ENCODE assay signal across 7 cellular contexts in the genomic region with DNA sequence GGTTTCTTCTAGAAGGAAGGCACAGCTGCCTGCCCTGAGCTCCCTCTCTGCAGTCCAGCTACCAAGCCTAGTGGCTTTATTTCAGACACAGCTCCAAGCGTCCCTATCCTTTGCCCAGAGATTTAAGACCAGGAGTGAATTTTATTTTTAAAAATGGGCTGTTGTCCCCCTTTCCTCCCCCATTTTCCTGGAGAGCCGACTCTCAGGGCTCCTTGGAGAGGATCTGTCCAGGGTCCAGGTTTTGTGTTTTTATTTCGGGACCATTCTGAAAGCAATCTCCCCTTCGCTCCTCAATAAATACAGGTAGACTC. TPM values are rescaled to one million over a fixed set of nuclear protein-coding genes. Genes with fewer than 3 reads are reported as not detected.
DNase-seq lines count a peak whose midpoint lies in the region; ATAC-seq and TF ChIP-seq lines count a peak whose summit lies in the region.

No MANE protein-coding gene starts in this region.

- H3K4me1 Mint-ChIP-seq in HFFc6 (ENCODE audit: low read depth): peaks cover 31% of the 10 kb centered on the region
- peaks cover 35% of the 10 kb centered on the region for H3K4me1 Mint-ChIP-seq in activated B cell treated with CpG ODN at 0.5 μM for 24 hours
- peaks cover 49% of the 10 kb centered on the region for H3K4me1 Mint-ChIP-seq in stimulated activated effector memory CD8-positive, alpha-beta T cell treated with anti-CD3 and anti-CD28 coated beads, Interleukin-12 subunit alpha, Interleukin-12 subunit beta, amount 100 ng/mL, for 72 hours

- H3K36me3 Mint-ChIP-seq in HFFc6 (ENCODE audit: low read depth) (peaks cover 15% of the 10 kb centered on the region), activated B cell treated with CpG ODN at 0.5 μM for 24 hours (ENCODE audit: low read depth) (peaks cover 16% of the 10 kb centered on the region)
- peaks cover 65% of the 10 kb centered on the region for H3K36me3 Mint-ChIP-seq in stimulated activated effector memory CD8-positive, alpha-beta T cell treated with anti-CD3 and anti-CD28 coated beads, Interleukin-12 subunit alpha, Interleukin-12 subunit beta, amount 100 ng/mL, for 72 hours

- WGBS in right cardiac atrium: 24% methylated on average over 4 of the region's 4 CpGs

- H3K27me3 Mint-ChIP-seq in HFFc6 (ENCODE audit: insufficient read depth) (peaks cover 8% of the 10 kb centered on the region), activated B cell treated with CpG ODN at 0.5 μM for 24 hours (no peaks in the 10 kb centered on the region)

- H3K27ac ChIP-seq in right cardiac atrium (ENCODE audit: low read length): peak overlapping the region; percentile 83

- peak overlapping the region; percentile 9 for H3K4me3 ChIP-seq in right cardiac atrium (ENCODE audit: low read length)

- intact Hi-C loops in activated B cell treated with CpG ODN at 0.5 μM for 24 hours (cut with micrococcal nuclease) (loop anchor here (1.0 to 5.0 kb wide), 5 partner anchors 13 to 176 kb away; a partner anchor contains a TSS), right cardiac atrium (cut with DNase I) (no loop called here)

- H3K9me3 Mint-ChIP-seq in HFFc6: no peaks in the 10 kb centered on the region
- no peaks in the 10 kb centered on the region for H3K9me3 Mint-ChIP-seq in activated B cell treated with CpG ODN at 0.5 μM for 24 hours
- no peaks in the 10 kb centered on the region for H3K9me3 Mint-ChIP-seq in stimulated activated effector memory CD8-positive, alpha-beta T cell treated with anti-CD3 and anti-CD28 coated beads, Interleukin-12 subunit alpha, Interleukin-12 subunit beta, amount 100 ng/mL, for 72 hours

- H3K27ac Mint-ChIP-seq in HFFc6 (peak overlapping the region; percentile 91), activated B cell treated with CpG ODN at 0.5 μM for 24 hours (peak overlapping the region; percentile 86)
- peak overlapping the region; percentile 87 for H3K27ac Mint-ChIP-seq in stimulated activated effector memory CD8-positive, alpha-beta T cell treated with anti-CD3 and anti-CD28 coated beads, Interleukin-12 subunit alpha, Interleukin-12 subunit beta, amount 100 ng/mL, for 72 hours

- H3K4me3 Mint-ChIP-seq in HFFc6 (peak overlapping the region; percentile 82), activated B cell treated with CpG ODN at 0.5 μM for 24 hours (peak overlapping the region; percentile 86)
- H3K4me3 Mint-ChIP-seq in stimulated activated effector memory CD8-positive, alpha-beta T cell treated with anti-CD3 and anti-CD28 coated beads, Interleukin-12 subunit alpha, Interleukin-12 subunit beta, amount 100 ng/mL, for 72 hours: peak overlapping the region; percentile 96

- TF ChIP-seq CTCF in HFFc6 (IDR thresholded peaks at IDR 0.05) (no peak), activated B cell treated with CpG ODN at 0.5 μM for 24 hours (IDR thresholded peaks at IDR 0.05) (no peak)

- peaks cover 3% of the 10 kb centered on the region for H3K4me1 ChIP-seq in right cardiac atrium (ENCODE audit: control insufficient read depth, insufficient read depth, low read length)

- CTCF ChIA-PET in activated B cell treated with CpG ODN at 0.5 μM for 24 hours (lab: Charles Lee): interaction anchor here (0.9 to 5.1 kb wide), 8 partner anchors 11 to 277 kb away, joined by 3 to 49 read pairs (median 4); a partner anchor contains a TSS

- ATAC-seq in activated B cell treated with CpG ODN at 0.5 μM for 24 hours (ENCODE audit: low read depth): no peak
- no peak for ATAC-seq in right cardiac atrium
- no peak for ATAC-seq in stimulated activated effector memory CD8-positive, alpha-beta T cell treated with anti-CD3 and anti-CD28 coated beads, Interleukin-12 subunit alpha, Interleukin-12 subunit beta, amount 100 ng/mL, for 72 hours

- POLR2A ChIA-PET in activated B cell treated with CpG ODN at 0.5 μM for 24 hours (lab: Charles Lee): interaction anchor here (0.7 to 4.1 kb wide), 14 partner anchors 9 to 192 kb away, joined by 3 to 104 read pairs (median 8); a partner anchor contains a TSS

- DNase-seq in HFFc6 (no peak), activated B cell treated with CpG ODN at 0.5 μM for 24 hours (no peak), right cardiac atrium (no peak), NCI-H2227 treated with DMSO at 0.1 percent for 48 hours (lab: John Stamatoyannopoulos, UW) (no peak), AML-193 (lab: John Stamatoyannopoulos, UW) (no peak), NCI-H1048 (lab: John Stamatoyannopoulos, UW) (no peak)
- DNase-seq in stimulated activated effector memory CD8-positive, alpha-beta T cell treated with anti-CD3 and anti-CD28 coated beads, Interleukin-12 subunit alpha, Interleukin-12 subunit beta, amount 100 ng/mL, for 72 hours (ENCODE audit: low spot score in 2 of 2): no peak

- H3K27me3 ChIP-seq in right cardiac atrium (ENCODE audit: control insufficient read depth, insufficient read depth): no peaks in the 10 kb centered on the region

- H3K9me3 ChIP-seq in right cardiac atrium (ENCODE audit: control insufficient read depth, low read length): no peaks in the 10 kb centered on the region

RNA-seq across cellular contexts. Expression of a gene that starts 4.4 kb away (rescaled TPM):
- 10 to 100 TPM; 18.5 to 25.4 (median 21.2) TPM for total RNA-seq in HFFc6 (2021; fragmentation: NEBNext Ultra II Directional; extraction: Animal tissue kit (Norgen Biotek cat#: 25700))
- total RNA-seq in activated B cell treated with CpG ODN at 0.5 μM for 24 hours: 13.4 and 13.9 TPM in 2 replicates
- total RNA-seq in right cardiac atrium: 10 to 100 TPM in 2 of 4 donors, 1 to 10 TPM in 2; 8.9 to 14.4 (median 9.7) TPM
- 18.4 TPM for polyA plus RNA-seq in right cardiac atrium

RNA-seq across cellular contexts. Expression of a gene that starts 8.2 kb away (rescaled TPM):
- 1 to 10 TPM in 2 of 6 experiments, under 1 TPM in 4; 0.86 to 1.5 (median 0.94) TPM for total RNA-seq in HFFc6 (2021; fragmentation: NEBNext Ultra II Directional; extraction: Animal tissue kit (Norgen Biotek cat#: 25700))
- 1.4 and 1.7 TPM in 2 replicates for total RNA-seq in activated B cell treated with CpG ODN at 0.5 μM for 24 hours
- total RNA-seq in right cardiac atrium: 1 to 10 TPM; 3.2 to 7.1 (median 4.8) TPM
- 5.7 TPM for polyA plus RNA-seq in right cardiac atrium

RNA-seq across cellular contexts. Expression of a gene that starts 22.7 kb away (rescaled TPM):
- 10 to 100 TPM; 35.9 to 47.0 (median 41.2) TPM for total RNA-seq in HFFc6 (2021; fragmentation: NEBNext Ultra II Directional; extraction: Animal tissue kit (Norgen Biotek cat#: 25700))
- total RNA-seq in activated B cell treated with CpG ODN at 0.5 μM for 24 hours (43.5 and 48.4 TPM in 2 replicates), right cardiac atrium (10 to 100 TPM; 31.5 to 48.2 (median 36.9) TPM)
- polyA plus RNA-seq in right cardiac atrium: 36.2 TPM

RNA-seq across cellular contexts. Expression of a gene that starts 31.4 kb away (rescaled TPM):
- total RNA-seq in HFFc6 (2021; fragmentation: NEBNext Ultra II Directional; extraction: Animal tissue kit (Norgen Biotek cat#: 25700)): under 1 TPM in 4 of 6 experiments, not detected in 2; 0.07 to 0.11 (median 0.10) TPM
- total RNA-seq in activated B cell treated with CpG ODN at 0.5 μM for 24 hours (0.09 TPM in 1 of 2 replicates, not detected in the other), right cardiac atrium (under 1 TPM in 1 of 4 donors, not detected in 3; 0.11 TPM)
- 0.05 TPM for polyA plus RNA-seq in right cardiac atrium

RNA-seq across cellular contexts. Expression of a gene that starts 44.1 kb away (rescaled TPM):
- total RNA-seq in HFFc6 (2021; fragmentation: NEBNext Ultra II Directional; extraction: Animal tissue kit (Norgen Biotek cat#: 25700)): 10 to 100 TPM; 35.3 to 55.7 (median 52.5) TPM
- total RNA-seq in activated B cell treated with CpG ODN at 0.5 μM for 24 hours (12.3 and 14.6 TPM in 2 replicates), right cardiac atrium (100 to 1,000 TPM in 1 of 4 donors, 10 to 100 TPM in 3; 72.0 to 102 (median 86.2) TPM)
- 109 TPM for polyA plus RNA-seq in right cardiac atrium
